ENCODE assay signal across 21 cellular contexts in the genomic region with DNA sequence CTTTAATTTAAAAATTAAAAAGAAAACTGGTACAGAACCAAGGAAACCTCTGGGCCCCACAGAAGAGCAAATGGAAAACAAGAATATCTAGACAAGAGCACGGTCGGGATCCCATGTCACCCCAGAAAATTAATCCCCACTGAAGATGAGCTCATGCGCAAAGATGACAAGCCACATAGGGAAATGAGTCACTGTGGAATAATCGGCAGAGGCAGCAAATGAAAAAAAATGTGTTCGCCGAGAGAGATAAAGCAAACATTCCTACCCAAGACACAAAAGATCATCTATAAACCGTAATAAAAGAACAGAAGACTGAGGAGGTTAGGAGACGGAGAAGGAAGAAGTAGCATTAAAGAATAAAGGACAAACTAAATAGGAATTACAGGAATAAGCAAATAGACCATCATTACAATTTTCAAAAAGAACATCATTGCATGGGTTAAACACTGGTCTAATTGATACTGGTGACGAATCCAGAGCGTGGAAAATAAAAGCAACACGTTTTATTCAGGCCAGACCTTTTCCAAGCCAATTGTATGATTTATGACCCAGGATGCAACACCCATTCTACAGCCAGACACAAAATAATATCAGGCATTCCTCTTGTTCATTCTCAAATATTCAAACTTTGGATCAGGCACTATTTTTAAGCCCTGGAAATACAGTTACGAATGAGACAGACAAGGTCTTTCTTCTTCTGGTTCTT.
DNase-seq lines count a peak whose midpoint lies in the region; ATAC-seq, FAIRE-seq and TF ChIP-seq lines count a peak whose summit lies in the region.
"Had no signal": no experiment of that assay in that cellular context is flagged by ENCODE, and none has a peak within 500 bp of the region (broad histone marks: within the 10 kb centered on the region; RNA-seq: fewer than 3 reads in every experiment).

No MANE protein-coding gene starts in this region.

- no peak for TF ChIP-seq EP300 in K562 (IDR thresholded peaks at IDR 0.05; ENCODE audit: low read length)

- H3K4me3 Mint-ChIP-seq in stimulated activated memory B cell treated with anti-CD40 and anti-IgM and Interleukin-4, amounts not matched to agents 10 μg/mL and 1 μg/mL and 100 μg/mL, for 72 hours = no peak overlapping the region
- H3K4me3 Mint-ChIP-seq in HFFc6 = no peak overlapping the region
- H3K4me3 Mint-ChIP-seq: CD14-positive monocyte; CD8-positive, alpha-beta T cell; H9 had no signal

- H2BK5ac ChIP-seq in mesenchymal stem cell (ENCODE audit: low read depth, low read length, poor library complexity, severe bottlenecking) = no peak overlapping the region

- no peak overlapping the region for H3K23ac ChIP-seq in mesenchymal stem cell (ENCODE audit: low read length in 2 of 2)

- WGBS in K562 (ENCODE audit: insufficient coverage, low coverage, missing lambda C conversion rate) = under 1% methylated on average over 12 of the region's 12 CpGs
- whole genome bisulfite sequencing in mesenchymal stem cell = 88% methylated on average over 6 of the region's 12 CpGs

- in situ Hi-C loops in K562 (cut with MboI) = no loop called here

- no peak overlapping the region for H3K4me3 ChIP-seq in A673 (ENCODE audit: low read depth, low read length, poor library complexity, severe bottlenecking)
- no peak overlapping the region for H3K4me3 ChIP-seq in K562
- no peak overlapping the region for H3K4me3 ChIP-seq in mesenchymal stem cell (ENCODE audit: insufficient read depth in 1 of 2, low read depth in 1 of 2, low read length in 2 of 2)

- H3K36me3 ChIP-seq in A673 (ENCODE audit: insufficient read depth, low read length, poor library complexity, severe bottlenecking) (no peaks in the 10 kb centered on the region), K562 (ENCODE audit: control insufficient read depth, insufficient read depth, low read length) (no peaks in the 10 kb centered on the region), mesenchymal stem cell (ENCODE audit: control insufficient read depth in 1 of 2, insufficient read depth in 2 of 2, low read depth in 1 of 2, low read length in 2 of 2) (no peaks in the 10 kb centered on the region)

- H3K9me3 Mint-ChIP-seq in stimulated activated memory B cell treated with anti-CD40 and anti-IgM and Interleukin-4, amounts not matched to agents 10 μg/mL and 1 μg/mL and 100 μg/mL, for 72 hours = no peaks in the 10 kb centered on the region
- H3K9me3 Mint-ChIP-seq in HFFc6 = no peaks in the 10 kb centered on the region
- H3K9me3 Mint-ChIP-seq: H9 had no signal

- CTCF ChIA-PET in A673 (lab: Charles Lee) (no interaction called here), K562 (lab: Yijun Ruan, JAX; ENCODE audit: low intra/inter-chr PET ratio) (no interaction called here)

- H2BK120ac ChIP-seq in mesenchymal stem cell (ENCODE audit: low read depth, low read length) = no peak overlapping the region

- no peaks in the 10 kb centered on the region for H3K79me2 ChIP-seq in K562 (ENCODE audit: control insufficient read depth, insufficient read depth, low read length)

- DNase-seq in A673 (ENCODE audit: low spot score) = peak; percentile 53
- peak; percentile 74 for DNase-seq in RPMI7951 (ENCODE audit: low read depth)
- peak in 1 of 4 experiments; percentile 16 for DNase-seq in K562 (ENCODE audit: extremely low read depth in 1 of 4, low spot score in 3 of 4)
- DNase-seq in mesenchymal stem cell = no peak
- no peak for DNase-seq in NCI-H510A (lab: John Stamatoyannopoulos, UW)
- DNase-seq in HFFc6 = no peak
- no peak for DNase-seq in NCI-H2081 treated with DMSO at 0.1 percent for 48 hours (lab: John Stamatoyannopoulos, UW)
- DNase-seq: CD8-positive, alpha-beta T cell; COR-L47; DMS153; DMS79 treated with DMSO at 0.1 percent for 48 hours; GDM1; GOT3; H9 had no signal

- H3K27me3 ChIP-seq in A673 (replicated peaks; ENCODE audit: insufficient read depth, low read depth, low read length, poor library complexity) = no peaks in the 10 kb centered on the region
- peaks cover 3 to 14% of the 10 kb centered on the region in 2 experiments for H3K27me3 ChIP-seq in K562 (ENCODE audit: control insufficient read depth in 2 of 2, insufficient read depth in 2 of 2, low read length in 2 of 2)
- H3K27me3 ChIP-seq in mesenchymal stem cell (ENCODE audit: control insufficient read depth in 1 of 2, insufficient read depth in 1 of 2, low read length in 2 of 2) = no peaks in the 10 kb centered on the region

- intact Hi-C loops in A673 (cut with micrococcal nuclease; ENCODE audit: unreplicated experiment) (no loop called here), K562 (cut with micrococcal nuclease) (no loop called here)

- no peak overlapping the region for H3K18ac ChIP-seq in mesenchymal stem cell (ENCODE audit: low read depth in 1 of 2, low read length in 2 of 2)

- H2AK5ac ChIP-seq in mesenchymal stem cell (ENCODE audit: low read length, severe bottlenecking) = no peak overlapping the region

- H3K4me1 ChIP-seq in A673 (ENCODE audit: insufficient read depth, low read length, poor library complexity, severe bottlenecking) = no peaks in the 10 kb centered on the region
- no peaks in the 10 kb centered on the region for H3K4me1 ChIP-seq in K562 (replicated peaks in 1 of 2; ENCODE audit: control insufficient read depth in 2 of 2, insufficient read depth in 2 of 2, low read length in 2 of 2)
- peaks cover 1% of the 10 kb centered on the region for H3K4me1 ChIP-seq in mesenchymal stem cell (ENCODE audit: control insufficient read depth, insufficient read depth, low read depth, low read length)

- no peak overlapping the region for H3K14ac ChIP-seq in mesenchymal stem cell (ENCODE audit: low read length in 2 of 2)

- H3K4me2 ChIP-seq in K562 (ENCODE audit: insufficient read depth, low read length) (no peak overlapping the region), mesenchymal stem cell (ENCODE audit: low read length, poor library complexity, severe bottlenecking) (no peak overlapping the region)

- no peak for TF ChIP-seq POLR2A in K562 (conservative IDR thresholded peaks at IDR 0.05)

- TF ChIP-seq CTCF in A673 (conservative IDR thresholded peaks at IDR 0.05; ENCODE audit: low read depth, low read length) (no peak), K562 (IDR thresholded peaks at IDR 0.05 in 2 of 3, conservative IDR thresholded peaks at IDR 0.05 in 1 of 3; ENCODE audit: insufficient read depth in 2 of 3, low read depth in 1 of 3, low read length in 3 of 3) (no peak), HFFc6 (IDR thresholded peaks at IDR 0.05) (no peak)

- ATAC-seq in K562 = no peak
- ATAC-seq in stimulated activated memory B cell treated with anti-CD40 and anti-IgM and Interleukin-4, amounts not matched to agents 10 μg/mL and 1 μg/mL and 100 μg/mL, for 72 hours = no peak
- ATAC-seq: CD8-positive, alpha-beta T cell had no signal

- H4K8ac ChIP-seq in mesenchymal stem cell (ENCODE audit: low read length) = no peak overlapping the region

- H3K79me1 ChIP-seq in mesenchymal stem cell (replicated peaks; ENCODE audit: low read length, poor library complexity, severe bottlenecking) = no peaks in the 10 kb centered on the region

- POLR2A ChIA-PET in A673 (lab: Charles Lee; ENCODE audit: low non-redundant PET) (no interaction called here), K562 (lab: Yijun Ruan, JAX) (no interaction called here)

- H3K9ac ChIP-seq in K562 (ENCODE audit: insufficient read depth in 1 of 2, low read depth in 2 of 2, low read length in 2 of 2) = no peak overlapping the region
- peak overlapping the region; percentile 36 for H3K9ac ChIP-seq in mesenchymal stem cell (ENCODE audit: low read length)

- no TSS peak for BruUV-seq in A673 (replicated peaks; lab: Mats Ljungman, UMichigan)
- no TSS peak for BruUV-seq in K562 (replicated peaks; lab: Mats Ljungman, UMichigan)

- no peak for FAIRE-seq in K562 (lab: Jason Lieb, UNC)
- FAIRE-seq: A204.1, D721Med, GM12892, GM19239 had no signal

- no peaks in the 10 kb centered on the region for H3K9me3 ChIP-seq in A673 (ENCODE audit: low read depth, low read length, poor library complexity, severe bottlenecking)
- 0 out of 2 replicates have a peak, but pooled peaks cover 2% of the 10 kb centered on the region for H3K9me3 ChIP-seq in K562 (replicated peaks; ENCODE audit: control insufficient read depth, insufficient read depth, low read depth, low read length)
- H3K9me3 ChIP-seq in mesenchymal stem cell (ENCODE audit: control insufficient read depth, low read length) = no peaks in the 10 kb centered on the region

- H3K27ac Mint-ChIP-seq in stimulated activated memory B cell treated with anti-CD40 and anti-IgM and Interleukin-4, amounts not matched to agents 10 μg/mL and 1 μg/mL and 100 μg/mL, for 72 hours = no peak overlapping the region
- no peak overlapping the region for H3K27ac Mint-ChIP-seq in HFFc6
- H3K27ac Mint-ChIP-seq: CD14-positive monocyte; CD8-positive, alpha-beta T cell; H9 had no signal

- no peaks in the 10 kb centered on the region for H3K36me3 Mint-ChIP-seq in stimulated activated memory B cell treated with anti-CD40 and anti-IgM and Interleukin-4, amounts not matched to agents 10 μg/mL and 1 μg/mL and 100 μg/mL, for 72 hours
- no peaks in the 10 kb centered on the region for H3K36me3 Mint-ChIP-seq in HFFc6 (ENCODE audit: low read depth)
- H3K36me3 Mint-ChIP-seq: CD14-positive monocyte; CD8-positive, alpha-beta T cell had no signal

- no peaks in the 10 kb centered on the region for H4K20me1 ChIP-seq in K562 (replicated peaks; ENCODE audit: control insufficient read depth, insufficient read depth, low read length)

- no peak overlapping the region for H4K91ac ChIP-seq in mesenchymal stem cell (ENCODE audit: low read length)

- TF ChIP-seq RAD21 in K562 (CRISPR knock-in tag; conservative IDR thresholded peaks at IDR 0.05 in 1 of 2, IDR thresholded peaks at IDR 0.05 in 1 of 2) = no peak

- no peak overlapping the region for H3K4ac ChIP-seq in mesenchymal stem cell (ENCODE audit: low read depth in 1 of 2, low read length in 2 of 2)

- H3K27me3 Mint-ChIP-seq in stimulated activated memory B cell treated with anti-CD40 and anti-IgM and Interleukin-4, amounts not matched to agents 10 μg/mL and 1 μg/mL and 100 μg/mL, for 72 hours = no peaks in the 10 kb centered on the region
- no peaks in the 10 kb centered on the region for H3K27me3 Mint-ChIP-seq in HFFc6 (ENCODE audit: insufficient read depth)

- H3K9me1 ChIP-seq in K562 (ENCODE audit: control insufficient read depth, insufficient read depth, low read length) = no peaks in the 10 kb centered on the region

- H2BK15ac ChIP-seq in mesenchymal stem cell (ENCODE audit: low read depth, poor library complexity, severe bottlenecking) = no peak overlapping the region

- H2BK12ac ChIP-seq in mesenchymal stem cell (ENCODE audit: low read length in 2 of 2) = no peak overlapping the region

- H2AFZ ChIP-seq in K562 (ENCODE audit: low read depth, low read length) = no peak overlapping the region
- no peak overlapping the region for H2AFZ ChIP-seq in mesenchymal stem cell (ENCODE audit: low read depth, low read length)

- peaks cover 50% of the 10 kb centered on the region for H3K4me1 Mint-ChIP-seq in stimulated activated memory B cell treated with anti-CD40 and anti-IgM and Interleukin-4, amounts not matched to agents 10 μg/mL and 1 μg/mL and 100 μg/mL, for 72 hours
- peaks cover 18% of the 10 kb centered on the region; the same call in 1 of the 2 replicates for H3K4me1 Mint-ChIP-seq in HFFc6 (ENCODE audit: low read depth)

- H3K27ac ChIP-seq in A673 (ENCODE audit: low read depth, low read length, poor library complexity, severe bottlenecking) (no peak overlapping the region), K562 (ENCODE audit: extremely low read depth, low read depth, low read length) (no peak overlapping the region), mesenchymal stem cell (ENCODE audit: low read length, poor library complexity, severe bottlenecking) (no peak overlapping the region)
- H3K27ac ChIP-seq: HL-60 had no signal

Comparison
In these comparisons a context has a peak if more than half of its experiments do, and no peak if none do; other contexts are left out.
1. DNase-seq: peak in A673 (single experiment) and RPMI7951 (single experiment); none in mesenchymal stem cell (single experiment), NCI-H510A (single experiment), HFFc6 (single experiment) and NCI-H2081 treated with DMSO at 0.1 percent for 48 hours (single experiment).